ENCODE assay signal across 5 cellular contexts in the genomic region with DNA sequence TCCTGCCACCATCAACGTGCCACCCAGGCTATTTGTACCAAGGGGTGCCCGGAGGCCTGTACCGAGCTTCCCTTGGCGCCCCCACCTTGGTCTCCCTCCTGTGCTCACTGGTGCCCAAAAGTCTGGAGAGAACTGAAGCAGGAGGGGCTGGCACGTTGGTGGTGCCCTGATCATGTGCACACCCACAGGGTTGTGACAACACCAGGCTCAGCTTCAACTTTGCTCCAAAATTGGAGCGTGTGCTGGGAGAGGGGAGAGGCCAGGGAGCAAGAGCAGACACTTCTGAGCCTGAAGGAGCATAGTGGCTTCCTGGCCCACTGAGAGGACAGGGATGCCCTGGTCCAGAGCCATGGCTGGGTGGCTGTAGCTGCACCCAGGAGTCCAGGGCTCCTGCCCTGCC.
"Had no signal": no experiment of that assay in that cellular context is flagged by ENCODE, and none has a peak within 500 bp of the region (broad histone marks: within the 10 kb centered on the region; RNA-seq: fewer than 3 reads in every experiment).

No MANE protein-coding gene starts in this region.

- ATAC-seq: GM23338, K562 had no signal

- H3K4me3 ChIP-seq: GM23338, K562 had no signal

- DNase-seq: H9, HCEC 1CT, IMR-90 had no signal
